8 cellular contexts compared by ENCODE assay signal in the genomic region with DNA sequence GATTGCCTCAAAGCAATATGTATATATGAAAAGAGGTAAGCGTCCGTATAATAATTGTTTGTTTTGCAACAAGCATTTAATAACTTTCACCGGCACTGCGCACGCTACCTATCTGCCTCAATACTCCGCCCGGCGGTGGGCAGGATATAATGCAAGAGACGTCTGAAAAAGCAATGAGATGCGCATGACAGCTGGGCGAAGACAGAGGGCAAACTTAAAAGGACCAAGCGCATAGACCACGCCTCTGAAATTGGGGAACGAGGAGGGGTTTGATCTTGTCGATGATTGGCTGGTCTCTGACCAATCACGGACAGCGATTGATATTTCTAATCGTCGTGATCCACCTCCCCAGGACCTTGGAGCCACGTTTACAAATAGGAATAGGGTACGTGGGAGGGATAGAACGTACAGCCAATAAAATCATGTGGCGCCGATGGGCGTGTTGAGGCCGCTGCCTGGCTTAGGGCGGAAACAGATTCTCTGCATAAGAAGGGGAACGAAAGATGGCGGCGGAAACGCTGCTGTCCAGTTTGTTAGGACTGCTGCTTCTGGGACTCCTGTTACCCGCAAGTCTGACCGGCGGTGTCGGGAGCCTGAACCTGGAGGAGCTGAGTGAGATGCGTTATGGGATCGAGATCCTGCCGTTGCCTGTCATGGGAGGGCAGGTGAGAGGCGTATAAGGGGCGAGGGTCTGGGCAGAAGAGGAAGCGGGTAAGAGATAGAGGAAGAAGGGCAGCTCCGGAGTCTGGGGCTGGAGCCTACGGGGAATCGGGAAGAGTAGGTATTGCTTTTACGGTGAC. TPM values are rescaled to one million over a fixed set of nuclear protein-coding genes. Genes with fewer than 3 reads are reported as not detected.
DNase-seq lines count a peak whose midpoint lies in the region; ATAC-seq, FAIRE-seq and TF ChIP-seq lines count a peak whose summit lies in the region.

A gene with protein sequence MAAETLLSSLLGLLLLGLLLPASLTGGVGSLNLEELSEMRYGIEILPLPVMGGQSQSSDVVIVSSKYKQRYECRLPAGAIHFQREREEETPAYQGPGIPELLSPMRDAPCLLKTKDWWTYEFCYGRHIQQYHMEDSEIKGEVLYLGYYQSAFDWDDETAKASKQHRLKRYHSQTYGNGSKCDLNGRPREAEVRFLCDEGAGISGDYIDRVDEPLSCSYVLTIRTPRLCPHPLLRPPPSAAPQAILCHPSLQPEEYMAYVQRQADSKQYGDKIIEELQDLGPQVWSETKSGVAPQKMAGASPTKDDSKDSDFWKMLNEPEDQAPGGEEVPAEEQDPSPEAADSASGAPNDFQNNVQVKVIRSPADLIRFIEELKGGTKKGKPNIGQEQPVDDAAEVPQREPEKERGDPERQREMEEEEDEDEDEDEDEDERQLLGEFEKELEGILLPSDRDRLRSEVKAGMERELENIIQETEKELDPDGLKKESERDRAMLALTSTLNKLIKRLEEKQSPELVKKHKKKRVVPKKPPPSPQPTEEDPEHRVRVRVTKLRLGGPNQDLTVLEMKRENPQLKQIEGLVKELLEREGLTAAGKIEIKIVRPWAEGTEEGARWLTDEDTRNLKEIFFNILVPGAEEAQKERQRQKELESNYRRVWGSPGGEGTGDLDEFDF (plus strand): TSS at position 474 of the 800 bp plus-strand sequence. CDS start 30 bp downstream, at position 504.

- DNase-seq in AG08395 (ENCODE audit: low spot score) (peak; percentile 100), NCI-H2196 (lab: John Stamatoyannopoulos, UW; ENCODE audit: unreplicated experiment) (peak; percentile 99), bronchial epithelial cell (ENCODE audit: low read depth) (peak; percentile 100), iPS-NIHi7 (ENCODE audit: extremely low spot score) (peak; percentile 99), smooth muscle cell (lab: John Stamatoyannopoulos, UW; ENCODE audit: unreplicated experiment) (peak; percentile 86)

- peak; percentile 96 for ATAC-seq in GM18870 (IDR thresholded peaks at IDR 0.05; ENCODE audit: unreplicated experiment)
- ATAC-seq in HG03135 (IDR thresholded peaks at IDR 0.05; ENCODE audit: unreplicated experiment), result peak; percentile 96

- peak; percentile 93 for FAIRE-seq in bronchial epithelial cell (lab: Jason Lieb, UNC)

- no peaks in the 10 kb centered on the region for H3F3A ChIP-seq in smooth muscle cell (ENCODE audit: low read depth)

- peaks cover 6% of the 10 kb centered on the region for H3K4me1 ChIP-seq in smooth muscle cell (ENCODE audit: low read depth)

- H3K27me3 ChIP-seq in bronchial epithelial cell (ENCODE audit: control insufficient read depth, insufficient read depth, low read length) (no peaks in the 10 kb centered on the region), smooth muscle cell (ENCODE audit: low read depth) (no peaks in the 10 kb centered on the region)

- peak within 1 kb of the TSS; percentile 87 for H3K4me2 ChIP-seq in smooth muscle cell

- no peaks in the 10 kb centered on the region for H3K9me3 ChIP-seq in smooth muscle cell (replicated peaks; ENCODE audit: low read depth)

- H3K36me3 ChIP-seq in bronchial epithelial cell (ENCODE audit: control insufficient read depth, insufficient read depth, low read length) (peaks cover 10% of the 10 kb centered on the region), smooth muscle cell (ENCODE audit: low read depth) (peaks cover 8% of the 10 kb centered on the region)

- H2AFZ ChIP-seq in smooth muscle cell (ENCODE audit: low read depth), result peak within 1 kb of the TSS; percentile 82

- under 1% methylated on average over 45 of the region's 45 CpGs for WGBS in smooth muscle cell (ENCODE audit: low lambda C conversion rate)

- H4K20me1 ChIP-seq in smooth muscle cell (ENCODE audit: low read depth), result no peaks in the 10 kb centered on the region

- H3K79me2 ChIP-seq in smooth muscle cell (ENCODE audit: low read depth), result no peaks in the 10 kb centered on the region

- H3K4me3 ChIP-seq in bronchial epithelial cell (ENCODE audit: low read depth, low read length) (peak within 1 kb of the TSS; percentile 71), smooth muscle cell (peak within 1 kb of the TSS; percentile 88)

- H3K27ac ChIP-seq in VCaP (peak within 1 kb of the TSS; percentile 66), smooth muscle cell (ENCODE audit: low read depth) (no peak within 1 kb of the TSS)

- H3K9ac ChIP-seq in smooth muscle cell (ENCODE audit: low read depth), result peak within 1 kb of the TSS; percentile 78

- peak; percentile 88 for TF ChIP-seq CTCF in VCaP (conservative IDR thresholded peaks at IDR 0.05)
- peak; percentile 59 for TF ChIP-seq CTCF in bronchial epithelial cell (IDR thresholded peaks at IDR 0.05; ENCODE audit: insufficient read depth, low read length, severe bottlenecking)
- peak; percentile 58 for TF ChIP-seq CTCF in smooth muscle cell (IDR thresholded peaks at IDR 0.05; ENCODE audit: borderline replicate concordance, insufficient read depth, poor library complexity, severe bottlenecking)

RNA-seq across cellular contexts. Expression of the gene that starts here (rescaled TPM):
- total RNA-seq in bronchial epithelial cell, result 182 and 405 TPM in 2 replicates
- total RNA-seq in smooth muscle cell, result 236 and 374 TPM in 2 replicates
- 162 and 179 TPM in 2 replicates for polyA plus RNA-seq in smooth muscle cell
